In genomic region chr22:36714110-36714509, GRCh38 we compare ENCODE assay signal across 33 cellular contexts. TPM values are rescaled to one million over a fixed set of nuclear protein-coding genes. Genes with fewer than 3 reads are reported as not detected.
"Had no signal": no experiment of that assay in that cellular context is flagged by ENCODE, and none has a peak within 500 bp of the region (broad histone marks: within the 10 kb centered on the region; RNA-seq: fewer than 3 reads in every experiment).

No MANE protein-coding gene starts in this region.

- H3K9me3 ChIP-seq: colonic mucosa, esophagus squamous epithelium, gastrocnemius medialis, heart right ventricle, left lung, lower lobe of right lung, mucosa of descending colon had no signal

- H3K27me3 ChIP-seq: colonic mucosa had no signal

- H3K4me3 ChIP-seq: colonic mucosa, esophagus squamous epithelium, gastrocnemius medialis, heart right ventricle, left lung, lower lobe of right lung, mucosa of descending colon had no signal

- H3K36me3 ChIP-seq: colonic mucosa, esophagus squamous epithelium, gastrocnemius medialis, heart right ventricle, left lung, lower lobe of right lung had no signal

- H3K4me1 ChIP-seq: colonic mucosa, esophagus squamous epithelium, gastrocnemius medialis, heart right ventricle, left lung, lower lobe of right lung had no signal

- H3K27ac ChIP-seq: colonic mucosa, epithelial cell of prostate, esophagus squamous epithelium, gastrocnemius medialis, heart right ventricle, left lung, lower lobe of right lung had no signal

- FAIRE-seq: endometrium, islet of Langerhans, keratinocyte had no signal

- DNase-seq: colonic mucosa; cortex of kidney; effector CD8-positive, alpha-beta T cell; effector memory CD8-positive, alpha-beta T cell; endodermal cell; erythroblast; esophagus squamous epithelium; foreskin fibroblast; foreskin melanocyte; gastrocnemius medialis; glutamatergic neuron; head of caudate nucleus; heart right ventricle; hippocampal formation; left cardiac atrium; left lung; left ventricle myocardium superior; lower lobe of right lung; mesenchymal stem cell; mucosa of descending colon; naive B cell had no signal

- ATAC-seq: effector memory CD8-positive, alpha-beta T cell; esophagus mucosa; gastrocnemius medialis; heart right ventricle; left cardiac atrium; left lung; left ventricle myocardium superior; lower lobe of right lung; mucosa of descending colon had no signal

RNA-seq across cellular contexts. Expression of gene CACNG2, which starts 10.6 kb away (rescaled TPM):
- total RNA-seq: colonic mucosa, dermis microvascular lymphatic vessel endothelial cell, endodermal cell, esophagus mucosa, esophagus squamous epithelium, gastrocnemius medialis, glomerular endothelial cell, heart right ventricle, kidney epithelial cell, left cardiac atrium, left lung, left ventricle myocardium superior, lower leg skin, lower lobe of right lung, lung microvascular endothelial cell, mesothelial cell of epicardium, mucosa of descending colon, myocyte had no signal
- polyA plus RNA-seq: heart right ventricle, keratinocyte had no signal
